Comparison of ENCODE assay signal across 25 cellular contexts in genomic region chr2:224085811-224086210, GRCh38. TPM values are rescaled to one million over a fixed set of nuclear protein-coding genes. Genes with fewer than 3 reads are reported as not detected.
A peak's percentile ranks its signal among the peaks of the same experiment; 100 is the strongest.
DNase-seq lines count a peak whose midpoint lies in the region; ATAC-seq and TF ChIP-seq lines count a peak whose summit lies in the region.
"Had no signal": no experiment of that assay in that cellular context is flagged by ENCODE, and none has a peak within 500 bp of the region (broad histone marks: within the 10 kb centered on the region; RNA-seq: fewer than 3 reads in every experiment).

No MANE protein-coding gene starts in this region.

- H3F3A ChIP-seq in SK-N-SH (replicated peaks; ENCODE audit: insufficient read depth) = peaks cover 26% of the 10 kb centered on the region

- H3K27ac ChIP-seq in SK-N-SH (ENCODE audit: low read depth in 2 of 2, low read length in 1 of 2) = peak overlapping the region; percentile 85 to 92; a peak in 3 of 4 replicates
- H3K27ac ChIP-seq in gastroesophageal sphincter = peak overlapping the region in 3 of 4 donors; percentile 17 to 46 (median 26)
- H3K27ac ChIP-seq in tibial nerve = peak overlapping the region in 1 of 4 donors; percentile 12
- H3K27ac ChIP-seq: colonic mucosa, ovary, RWPE1, testis had no signal

- no peak overlapping the region for H2AFZ ChIP-seq in SK-N-SH (ENCODE audit: low read depth)

- no peaks in the 10 kb centered on the region for H3K79me2 ChIP-seq in SK-N-SH (ENCODE audit: insufficient read depth)

- no peaks in the 10 kb centered on the region for H3K9me3 ChIP-seq in SK-N-SH
- no peaks in the 10 kb centered on the region for H3K9me3 ChIP-seq in gastroesophageal sphincter
- no peaks in the 10 kb centered on the region for H3K9me3 ChIP-seq in tibial nerve
- H3K9me3 ChIP-seq: colonic mucosa, ovary, testis had no signal

- 0 out of 2 replicates have a peak overlapping the region, but pooled peaks have one; percentile 30 for H3K9ac ChIP-seq in SK-N-SH

- no peak for TF ChIP-seq RAD21 in SK-N-SH (IDR thresholded peaks at IDR 0.05; ENCODE audit: low read length)

- peak overlapping the region; percentile 23; the same call in 1 of the 2 replicates for H3K4me2 ChIP-seq in SK-N-SH

- H3K4me1 ChIP-seq in SK-N-SH (ENCODE audit: control insufficient read depth in 1 of 2, insufficient read depth in 2 of 2, low read depth in 1 of 2, low read length in 1 of 2) (peaks cover 0 to 28% of the 10 kb centered on the region in 2 experiments; a peak in 3 of 4 replicates), gastroesophageal sphincter (peaks cover 0 to 8% (median 0%) of the 10 kb centered on the region in 3 donors), tibial nerve (peaks cover 0 to 9% (median 0%) of the 10 kb centered on the region in 4 donors)
- H3K4me1 ChIP-seq: colonic mucosa had no signal

- ATAC-seq in gastroesophageal sphincter (no peak), GM18861 (IDR thresholded peaks at IDR 0.05; ENCODE audit: unreplicated experiment) (no peak)
- ATAC-seq: activated CD8-positive, alpha-beta T cell treated with anti-CD3 and anti-CD28 coated beads for 36 hours; effector memory CD8-positive, alpha-beta T cell; natural killer cell treated with Interleukin-12 subunit alpha and Interleukin-12 subunit beta and Interleukin-15 and Interleukin-18, amount 100 ng/mL, for 72 hours had no signal

- no peak for TF ChIP-seq CTCF in SK-N-SH (IDR thresholded peaks at IDR 0.05)
- TF ChIP-seq CTCF in gastroesophageal sphincter (IDR thresholded peaks at IDR 0.05) = no peak
- no peak for TF ChIP-seq CTCF in tibial nerve (IDR thresholded peaks at IDR 0.05)

- H3K36me3 ChIP-seq in SK-N-SH (replicated peaks in 1 of 2; ENCODE audit: control insufficient read depth in 1 of 2, insufficient read depth in 2 of 2, low read length in 1 of 2) (no peaks in the 10 kb centered on the region), gastroesophageal sphincter (no peaks in the 10 kb centered on the region), tibial nerve (no peaks in the 10 kb centered on the region)
- H3K36me3 ChIP-seq: colonic mucosa, ovary had no signal

- POLR2A ChIA-PET in SK-N-SH (lab: Yijun Ruan, JAX) = no interaction called here

- no peaks in the 10 kb centered on the region for H3K9me2 ChIP-seq in SK-N-SH

- CTCF ChIA-PET in SK-N-SH (lab: Yijun Ruan, JAX) = interaction anchor here (1.1 to 1.6 kb wide), 4 partner anchors 23 to 199 kb away, joined by 3 to 5 read pairs (median 4); no protein-coding TSS in a partner anchor

- H3K27me3 ChIP-seq in SK-N-SH (ENCODE audit: insufficient read depth) (no peaks in the 10 kb centered on the region), gastroesophageal sphincter (no peaks in the 10 kb centered on the region), tibial nerve (no peaks in the 10 kb centered on the region)
- H3K27me3 ChIP-seq: colonic mucosa, ovary, testis had no signal

- DNase-seq in EH (ENCODE audit: low read depth) (peak; percentile 9), SK-N-SH (no peak), renal cortical epithelial cell (ENCODE audit: low read depth) (peak; percentile 77), COLO668 (lab: John Stamatoyannopoulos, UW; ENCODE audit: unreplicated experiment) (no peak), cerebellar nuclear complex (lab: John Stamatoyannopoulos, UW) (no peak), tibial nerve (ENCODE audit: low spot score in 2 of 2) (no peak)
- DNase-seq: activated B cell treated with CpG ODN at 0.5 μM for 24 hours; activated CD8-positive, alpha-beta T cell treated with anti-CD3 and anti-CD28 coated beads for 36 hours; activated gamma-delta T cell treated with Interleukin-2 at 50 U/mL for 16 hours; colonic mucosa; effector memory CD8-positive, alpha-beta T cell; glutamatergic neuron; H7; NCI-H1048; NCI-H187 treated with DMSO at 0.1 percent for 48 hours; NCI-H69; stimulated activated CD4-positive, alpha-beta T cell treated with anti-CD3 and anti-CD28 coated beads, Interleukin-4, amount 100 ng/mL, for 4 hours; stimulated activated naive CD4-positive, alpha-beta T cell; testis had no signal

- 73% methylated on average over 3 of the region's 3 CpGs for WGBS in SK-N-SH (ENCODE audit: low lambda C conversion rate)
- 51 to 64% methylated on average over 3 of the region's 3 CpGs for WGBS in gastroesophageal sphincter (ENCODE audit: low coverage in 1 of 2), 2 donors
- 75 to 83% methylated on average over 3 of the region's 3 CpGs for WGBS in tibial nerve, 2 donors

- TF ChIP-seq EP300 in SK-N-SH (IDR thresholded peaks at IDR 0.05; ENCODE audit: borderline replicate concordance in 1 of 2, low read depth in 1 of 2, low read length in 1 of 2) (no peak), gastroesophageal sphincter (IDR thresholded peaks at IDR 0.05) (no peak), tibial nerve (IDR thresholded peaks at IDR 0.05) (no peak)

- H4K20me1 ChIP-seq in SK-N-SH (ENCODE audit: insufficient read depth) = no peaks in the 10 kb centered on the region

- no peak for TF ChIP-seq POLR2A in gastroesophageal sphincter (IDR thresholded peaks at IDR 0.05)
- TF ChIP-seq POLR2A in tibial nerve (IDR thresholded peaks at IDR 0.05) = no peak

- H3K4me3 ChIP-seq in SK-N-SH (ENCODE audit: low read depth in 2 of 2, low read length in 1 of 2) = no peak overlapping the region
- no peak overlapping the region for H3K4me3 ChIP-seq in gastroesophageal sphincter
- H3K4me3 ChIP-seq in tibial nerve = no peak overlapping the region
- H3K4me3 ChIP-seq: colonic mucosa, ovary, testis had no signal

TF ChIP-seq in SK-N-SH, 30 proteins besides CTCF, POLR2A, EP300 and RAD21:
- no peak for TF ChIP-seq RFX5 (IDR thresholded peaks at IDR 0.05; ENCODE audit: low read length)
- TF ChIP-seq SIN3A (IDR thresholded peaks at IDR 0.05; ENCODE audit: borderline replicate concordance, low read depth, low read length) = no peak
- TF ChIP-seq YY1 (IDR thresholded peaks at IDR 0.05; ENCODE audit: low read depth) = no peak
- no peak for TF ChIP-seq MXI1 (IDR thresholded peaks at IDR 0.05; ENCODE audit: low read depth, low read length)
- no peak for TF ChIP-seq REST (IDR thresholded peaks at IDR 0.05; ENCODE audit: low read depth, low read length)
- TF ChIP-seq IRF3 (IDR thresholded peaks at IDR 0.05; ENCODE audit: low read depth, low read length) = no peak
- no peak for TF ChIP-seq USF1 (IDR thresholded peaks at IDR 0.05; ENCODE audit: borderline replicate concordance, low read depth)

RNA-seq across cellular contexts. Expression of gene SERPINE2, which starts 46.7 kb away (rescaled TPM):
- 105 and 249 TPM in 2 replicates for polyA plus RNA-seq in SK-N-SH (2012; rRNA removed)
- 307 and 310 TPM in 2 replicates for polyA plus RNA-seq in SK-N-SH (2012; cell fraction: cytosol; rRNA removed)
- 312 and 337 TPM in 2 replicates for polyA plus RNA-seq in SK-N-SH (2012; cell fraction: nucleus; rRNA removed)
- total RNA-seq in gastroesophageal sphincter (100 to 1,000 TPM in 1 of 4 donors, 10 to 100 TPM in 3; 12.5 to 130 (median 48.6) TPM), renal cortical epithelial cell (107 and 207 TPM in 2 replicates), tibial nerve (10 to 100 TPM; 25.5 to 94.5 (median 38.5) TPM)
- polyA plus RNA-seq: CD14-positive monocyte had no signal

Comparison
In these comparisons a context has a peak if more than half of its experiments do, and no peak if none do; other contexts are left out.
1. DNase-seq: peak in EH (single experiment) and renal cortical epithelial cell (single experiment); none in SK-N-SH (single experiment), COLO668 (single experiment), cerebellar nuclear complex (0 of 2) and tibial nerve (0 of 2).